21 cellular contexts compared by ENCODE assay signal in the genomic region with DNA sequence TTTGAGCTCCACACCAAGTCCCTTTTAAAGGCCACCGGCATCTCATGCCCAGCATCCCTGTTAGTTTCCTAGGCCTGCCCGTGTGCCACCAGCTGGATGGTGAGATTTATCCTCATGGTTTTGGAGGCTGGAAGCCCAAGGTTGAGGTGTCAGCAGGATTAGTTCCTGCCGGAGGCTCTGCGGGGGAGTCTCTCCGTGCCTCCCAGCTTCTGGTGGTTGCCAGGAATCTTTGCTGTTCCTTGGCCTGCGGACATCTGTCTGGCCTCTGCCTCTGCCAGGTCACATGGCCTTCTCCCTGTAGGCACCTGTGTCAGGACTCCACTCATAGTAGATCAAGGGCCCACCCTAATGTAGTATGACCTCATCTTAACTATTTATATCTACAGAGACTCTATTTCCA. TPM values are rescaled to one million over a fixed set of nuclear protein-coding genes. Genes with fewer than 3 reads are reported as not detected.
DNase-seq lines count a peak whose midpoint lies in the region; ATAC-seq and TF ChIP-seq lines count a peak whose summit lies in the region.
"Had no signal": no experiment of that assay in that cellular context is flagged by ENCODE, and none has a peak within 500 bp of the region (broad histone marks: within the 10 kb centered on the region; RNA-seq: fewer than 3 reads in every experiment).

No MANE protein-coding gene starts in this region.

- no TSS peak for BruUV-seq in PC-3 (replicated peaks; lab: Mats Ljungman, UMichigan)

- no peaks in the 10 kb centered on the region for H3K79me2 ChIP-seq in PC-3 (ENCODE audit: low read length)

- H2AFZ ChIP-seq in PC-3 (ENCODE audit: low read length): no peak overlapping the region

- no peaks in the 10 kb centered on the region for H3F3A ChIP-seq in PC-3 (ENCODE audit: low read length, unreplicated experiment)

- H3K4me2 ChIP-seq in PC-3 (ENCODE audit: low read length): no peak overlapping the region
- H3K4me2 ChIP-seq: A549 had no signal

- no peak for DNase-seq in activated T-cell treated with anti-CD3 and anti-CD28 coated beads, Interleukin-2, amount 50 U/mL, for 24 hours
- no peak for DNase-seq in activated T-cell treated with anti-CD3 and anti-CD28 coated beads, Interleukin-2, amount 50 U/mL, for 4 hours
- peak; percentile 29 for DNase-seq in amniotic epithelial cell (ENCODE audit: low read depth)
- DNase-seq in right cardiac atrium: peak in 1 of 3 donors; percentile 22
- DNase-seq in PC-3: no peak
- DNase-seq: activated B cell treated with CpG ODN at 0.5 μM for 24 hours, activated gamma-delta T cell treated with Interleukin-2 at 50 U/mL for 16 hours, dermis blood vessel endothelial cell, NCI-H1105 treated with DMSO at 0.1 percent for 48 hours, NCI-H2171 treated with DMSO at 0.1 percent for 48 hours, NCI-H69, SJCRH30, upper lobe of right lung had no signal

- no peak overlapping the region for H3K4me3 ChIP-seq in right cardiac atrium (ENCODE audit: low read length)
- no peak overlapping the region for H3K4me3 ChIP-seq in PC-3 (ENCODE audit: low read length)
- H3K4me3 ChIP-seq: A549; BLaER1 treated with 17β-estradiol and CSF1 and Interleukin-3, amounts not matched to agents 10 nM and 100 nM; SJCRH30; upper lobe of right lung had no signal

- H3K4me1 ChIP-seq in right cardiac atrium (ENCODE audit: control insufficient read depth, insufficient read depth, low read length): peaks cover 24% of the 10 kb centered on the region
- no peaks in the 10 kb centered on the region for H3K4me1 ChIP-seq in PC-3 (ENCODE audit: insufficient read depth, low read length)
- H3K4me1 ChIP-seq: SJCRH30 had no signal

- intact Hi-C loops in right cardiac atrium (cut with DNase I) (loop anchor here in 2 of 4 donors (10.0 kb wide), 2 partner anchors 106 to 206 kb away; a partner anchor contains a TSS), PC-3 (cut with micrococcal nuclease) (no loop called here)

- no peak for TF ChIP-seq CTCF in PC-3 (conservative IDR thresholded peaks at IDR 0.05; ENCODE audit: low read depth, low read length)

- H3K36me3 ChIP-seq in PC-3 (ENCODE audit: low read depth, low read length): peaks cover 14% of the 10 kb centered on the region; the same call in 1 of the 2 replicates
- H3K36me3 ChIP-seq: SJCRH30 had no signal

- H3K27ac ChIP-seq in right cardiac atrium (ENCODE audit: low read length) (peak overlapping the region; percentile 2), PC-3 (ENCODE audit: low read length) (no peak overlapping the region)
- H3K27ac ChIP-seq: SJCRH30, upper lobe of right lung had no signal

- H3K4me1 Mint-ChIP-seq in activated T-cell treated with anti-CD3 and anti-CD28 coated beads, Interleukin-2, amount 50 U/mL, for 24 hours (ENCODE audit: low read depth): peaks cover 13% of the 10 kb centered on the region
- peaks cover 9% of the 10 kb centered on the region for H3K4me1 Mint-ChIP-seq in activated T-cell treated with anti-CD3 and anti-CD28 coated beads, Interleukin-2, amount 50 U/mL, for 4 hours (ENCODE audit: low read depth)
- peaks cover 64% of the 10 kb centered on the region for H3K4me1 Mint-ChIP-seq in stimulated activated memory B cell treated with anti-CD40 and anti-IgM and Interleukin-4, amounts not matched to agents 10 μg/mL and 1 μg/mL and 100 μg/mL, for 72 hours

- H3K36me3 Mint-ChIP-seq in activated T-cell treated with anti-CD3 and anti-CD28 coated beads, Interleukin-2, amount 50 U/mL, for 24 hours (ENCODE audit: low read depth): peaks cover 94% of the 10 kb centered on the region
- H3K36me3 Mint-ChIP-seq in activated T-cell treated with anti-CD3 and anti-CD28 coated beads, Interleukin-2, amount 50 U/mL, for 4 hours (ENCODE audit: insufficient read depth): peaks cover 42% of the 10 kb centered on the region
- H3K36me3 Mint-ChIP-seq in stimulated activated memory B cell treated with anti-CD40 and anti-IgM and Interleukin-4, amounts not matched to agents 10 μg/mL and 1 μg/mL and 100 μg/mL, for 72 hours: peaks cover 87% of the 10 kb centered on the region

- H3K27me3 Mint-ChIP-seq in activated T-cell treated with anti-CD3 and anti-CD28 coated beads, Interleukin-2, amount 50 U/mL, for 24 hours: no peaks in the 10 kb centered on the region
- H3K27me3 Mint-ChIP-seq in activated T-cell treated with anti-CD3 and anti-CD28 coated beads, Interleukin-2, amount 50 U/mL, for 4 hours (ENCODE audit: low read depth): no peaks in the 10 kb centered on the region
- no peaks in the 10 kb centered on the region for H3K27me3 Mint-ChIP-seq in stimulated activated memory B cell treated with anti-CD40 and anti-IgM and Interleukin-4, amounts not matched to agents 10 μg/mL and 1 μg/mL and 100 μg/mL, for 72 hours
- H3K27me3 Mint-ChIP-seq: activated B cell treated with CpG ODN at 0.5 μM for 24 hours had no signal

- H3K27me3 ChIP-seq in right cardiac atrium (ENCODE audit: control insufficient read depth, insufficient read depth): no peaks in the 10 kb centered on the region
- H3K27me3 ChIP-seq in PC-3 (ENCODE audit: low read length): no peaks in the 10 kb centered on the region
- H3K27me3 ChIP-seq: BLaER1 treated with 17β-estradiol and CSF1 and Interleukin-3, amounts not matched to agents 10 nM and 100 nM; upper lobe of right lung had no signal

- CTCF ChIA-PET in PC-3 (lab: Charles Lee): no interaction called here

- no peaks in the 10 kb centered on the region for H3K9me3 Mint-ChIP-seq in activated T-cell treated with anti-CD3 and anti-CD28 coated beads, Interleukin-2, amount 50 U/mL, for 24 hours
- H3K9me3 Mint-ChIP-seq in activated T-cell treated with anti-CD3 and anti-CD28 coated beads, Interleukin-2, amount 50 U/mL, for 4 hours: no peaks in the 10 kb centered on the region
- no peaks in the 10 kb centered on the region for H3K9me3 Mint-ChIP-seq in stimulated activated memory B cell treated with anti-CD40 and anti-IgM and Interleukin-4, amounts not matched to agents 10 μg/mL and 1 μg/mL and 100 μg/mL, for 72 hours
- H3K9me3 Mint-ChIP-seq: activated B cell treated with CpG ODN at 0.5 μM for 24 hours; T-helper 1 cell treated with Interleukin-12 subunit alpha and Interleukin-12 subunit beta and Interleukin-4 antibody, amounts not matched to agents 30 μg/mL and 1 μg/mL, for 36 hours had no signal

- ATAC-seq in activated T-cell treated with anti-CD3 and anti-CD28 coated beads, Interleukin-2, amount 50 U/mL, for 4 hours: no peak
- ATAC-seq in right cardiac atrium (no peak), PC-3 (no peak), GM18519 (IDR thresholded peaks at IDR 0.05; ENCODE audit: low FRiP score, unreplicated experiment) (no peak), GM18868 (IDR thresholded peaks at IDR 0.05; ENCODE audit: unreplicated experiment) (no peak)
- no peak for ATAC-seq in stimulated activated memory B cell treated with anti-CD40 and anti-IgM and Interleukin-4, amounts not matched to agents 10 μg/mL and 1 μg/mL and 100 μg/mL, for 72 hours
- ATAC-seq: A549, left lobe of liver, upper lobe of right lung had no signal

- no peak overlapping the region for H3K4me3 Mint-ChIP-seq in activated T-cell treated with anti-CD3 and anti-CD28 coated beads, Interleukin-2, amount 50 U/mL, for 24 hours
- H3K4me3 Mint-ChIP-seq in activated T-cell treated with anti-CD3 and anti-CD28 coated beads, Interleukin-2, amount 50 U/mL, for 4 hours: no peak overlapping the region
- no peak overlapping the region for H3K4me3 Mint-ChIP-seq in stimulated activated memory B cell treated with anti-CD40 and anti-IgM and Interleukin-4, amounts not matched to agents 10 μg/mL and 1 μg/mL and 100 μg/mL, for 72 hours
- H3K4me3 Mint-ChIP-seq: activated B cell treated with CpG ODN at 0.5 μM for 24 hours; brain; T-helper 1 cell treated with Interleukin-12 subunit alpha and Interleukin-12 subunit beta and Interleukin-4 antibody, amounts not matched to agents 30 μg/mL and 1 μg/mL, for 36 hours had no signal

- WGBS in right cardiac atrium: 72% methylated on average over 6 of the region's 6 CpGs

- no peak overlapping the region for H3K9ac ChIP-seq in PC-3 (ENCODE audit: low read length)

- peak overlapping the region; percentile 90 for H3K27ac Mint-ChIP-seq in activated T-cell treated with anti-CD3 and anti-CD28 coated beads, Interleukin-2, amount 50 U/mL, for 24 hours
- H3K27ac Mint-ChIP-seq in stimulated activated memory B cell treated with anti-CD40 and anti-IgM and Interleukin-4, amounts not matched to agents 10 μg/mL and 1 μg/mL and 100 μg/mL, for 72 hours: peak overlapping the region; percentile 14
- H3K27ac Mint-ChIP-seq: activated B cell treated with CpG ODN at 0.5 μM for 24 hours had no signal

- no peaks in the 10 kb centered on the region for H3K9me2 ChIP-seq in PC-3 (replicated peaks; ENCODE audit: low read length)

- POLR2A ChIA-PET in PC-3 (lab: Charles Lee; ENCODE audit: unreplicated experiment): no interaction called here

- no peaks in the 10 kb centered on the region for H4K20me1 ChIP-seq in PC-3 (ENCODE audit: low read length)

- no peaks in the 10 kb centered on the region for H3K9me3 ChIP-seq in right cardiac atrium (ENCODE audit: control insufficient read depth, low read length)
- no peaks in the 10 kb centered on the region for H3K9me3 ChIP-seq in PC-3 (ENCODE audit: low read length)
- H3K9me3 ChIP-seq: A549; BLaER1 treated with 17β-estradiol and CSF1 and Interleukin-3, amounts not matched to agents 10 nM and 100 nM; SJCRH30; upper lobe of right lung had no signal

RNA-seq across cellular contexts. Expression of a gene that starts 45.4 kb away (rescaled TPM):
- 10 to 100 TPM; 73.6 to 83.6 (median 76.8) TPM for total RNA-seq in activated T-cell treated with anti-CD3 and anti-CD28 coated beads, Interleukin-2, amount 50 U/mL, for 4 hours
- total RNA-seq in right cardiac atrium (10 to 100 TPM; 45.5 to 51.6 (median 48.3) TPM), PC-3 (2014; rRNA removed) (33.2 and 42.3 TPM in 2 replicates)
- 18.6 TPM for polyA plus RNA-seq in right cardiac atrium
